ENCODE assay signal across 2 cellular contexts in genomic region chr9:111831371-111832108, GRCh38.
TF ChIP-seq lines count a peak whose summit lies in the region.

No MANE protein-coding gene starts in this region.

TF ChIP-seq in GM23338, 12 proteins besides CTCF, POLR2A, EP300 and RAD21 (continued from another document):
- TF ChIP-seq, protein P1, sequence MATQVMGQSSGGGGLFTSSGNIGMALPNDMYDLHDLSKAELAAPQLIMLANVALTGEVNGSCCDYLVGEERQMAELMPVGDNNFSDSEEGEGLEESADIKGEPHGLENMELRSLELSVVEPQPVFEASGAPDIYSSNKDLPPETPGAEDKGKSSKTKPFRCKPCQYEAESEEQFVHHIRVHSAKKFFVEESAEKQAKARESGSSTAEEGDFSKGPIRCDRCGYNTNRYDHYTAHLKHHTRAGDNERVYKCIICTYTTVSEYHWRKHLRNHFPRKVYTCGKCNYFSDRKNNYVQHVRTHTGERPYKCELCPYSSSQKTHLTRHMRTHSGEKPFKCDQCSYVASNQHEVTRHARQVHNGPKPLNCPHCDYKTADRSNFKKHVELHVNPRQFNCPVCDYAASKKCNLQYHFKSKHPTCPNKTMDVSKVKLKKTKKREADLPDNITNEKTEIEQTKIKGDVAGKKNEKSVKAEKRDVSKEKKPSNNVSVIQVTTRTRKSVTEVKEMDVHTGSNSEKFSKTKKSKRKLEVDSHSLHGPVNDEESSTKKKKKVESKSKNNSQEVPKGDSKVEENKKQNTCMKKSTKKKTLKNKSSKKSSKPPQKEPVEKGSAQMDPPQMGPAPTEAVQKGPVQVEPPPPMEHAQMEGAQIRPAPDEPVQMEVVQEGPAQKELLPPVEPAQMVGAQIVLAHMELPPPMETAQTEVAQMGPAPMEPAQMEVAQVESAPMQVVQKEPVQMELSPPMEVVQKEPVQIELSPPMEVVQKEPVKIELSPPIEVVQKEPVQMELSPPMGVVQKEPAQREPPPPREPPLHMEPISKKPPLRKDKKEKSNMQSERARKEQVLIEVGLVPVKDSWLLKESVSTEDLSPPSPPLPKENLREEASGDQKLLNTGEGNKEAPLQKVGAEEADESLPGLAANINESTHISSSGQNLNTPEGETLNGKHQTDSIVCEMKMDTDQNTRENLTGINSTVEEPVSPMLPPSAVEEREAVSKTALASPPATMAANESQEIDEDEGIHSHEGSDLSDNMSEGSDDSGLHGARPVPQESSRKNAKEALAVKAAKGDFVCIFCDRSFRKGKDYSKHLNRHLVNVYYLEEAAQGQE (IDR thresholded peaks at IDR 0.05; ENCODE audit: unreplicated experiment): no peak
- no peak for TF ChIP-seq POLR2AphosphoS5 (IDR thresholded peaks at IDR 0.05; ENCODE audit: low read depth)
- TF ChIP-seq, protein P2, sequence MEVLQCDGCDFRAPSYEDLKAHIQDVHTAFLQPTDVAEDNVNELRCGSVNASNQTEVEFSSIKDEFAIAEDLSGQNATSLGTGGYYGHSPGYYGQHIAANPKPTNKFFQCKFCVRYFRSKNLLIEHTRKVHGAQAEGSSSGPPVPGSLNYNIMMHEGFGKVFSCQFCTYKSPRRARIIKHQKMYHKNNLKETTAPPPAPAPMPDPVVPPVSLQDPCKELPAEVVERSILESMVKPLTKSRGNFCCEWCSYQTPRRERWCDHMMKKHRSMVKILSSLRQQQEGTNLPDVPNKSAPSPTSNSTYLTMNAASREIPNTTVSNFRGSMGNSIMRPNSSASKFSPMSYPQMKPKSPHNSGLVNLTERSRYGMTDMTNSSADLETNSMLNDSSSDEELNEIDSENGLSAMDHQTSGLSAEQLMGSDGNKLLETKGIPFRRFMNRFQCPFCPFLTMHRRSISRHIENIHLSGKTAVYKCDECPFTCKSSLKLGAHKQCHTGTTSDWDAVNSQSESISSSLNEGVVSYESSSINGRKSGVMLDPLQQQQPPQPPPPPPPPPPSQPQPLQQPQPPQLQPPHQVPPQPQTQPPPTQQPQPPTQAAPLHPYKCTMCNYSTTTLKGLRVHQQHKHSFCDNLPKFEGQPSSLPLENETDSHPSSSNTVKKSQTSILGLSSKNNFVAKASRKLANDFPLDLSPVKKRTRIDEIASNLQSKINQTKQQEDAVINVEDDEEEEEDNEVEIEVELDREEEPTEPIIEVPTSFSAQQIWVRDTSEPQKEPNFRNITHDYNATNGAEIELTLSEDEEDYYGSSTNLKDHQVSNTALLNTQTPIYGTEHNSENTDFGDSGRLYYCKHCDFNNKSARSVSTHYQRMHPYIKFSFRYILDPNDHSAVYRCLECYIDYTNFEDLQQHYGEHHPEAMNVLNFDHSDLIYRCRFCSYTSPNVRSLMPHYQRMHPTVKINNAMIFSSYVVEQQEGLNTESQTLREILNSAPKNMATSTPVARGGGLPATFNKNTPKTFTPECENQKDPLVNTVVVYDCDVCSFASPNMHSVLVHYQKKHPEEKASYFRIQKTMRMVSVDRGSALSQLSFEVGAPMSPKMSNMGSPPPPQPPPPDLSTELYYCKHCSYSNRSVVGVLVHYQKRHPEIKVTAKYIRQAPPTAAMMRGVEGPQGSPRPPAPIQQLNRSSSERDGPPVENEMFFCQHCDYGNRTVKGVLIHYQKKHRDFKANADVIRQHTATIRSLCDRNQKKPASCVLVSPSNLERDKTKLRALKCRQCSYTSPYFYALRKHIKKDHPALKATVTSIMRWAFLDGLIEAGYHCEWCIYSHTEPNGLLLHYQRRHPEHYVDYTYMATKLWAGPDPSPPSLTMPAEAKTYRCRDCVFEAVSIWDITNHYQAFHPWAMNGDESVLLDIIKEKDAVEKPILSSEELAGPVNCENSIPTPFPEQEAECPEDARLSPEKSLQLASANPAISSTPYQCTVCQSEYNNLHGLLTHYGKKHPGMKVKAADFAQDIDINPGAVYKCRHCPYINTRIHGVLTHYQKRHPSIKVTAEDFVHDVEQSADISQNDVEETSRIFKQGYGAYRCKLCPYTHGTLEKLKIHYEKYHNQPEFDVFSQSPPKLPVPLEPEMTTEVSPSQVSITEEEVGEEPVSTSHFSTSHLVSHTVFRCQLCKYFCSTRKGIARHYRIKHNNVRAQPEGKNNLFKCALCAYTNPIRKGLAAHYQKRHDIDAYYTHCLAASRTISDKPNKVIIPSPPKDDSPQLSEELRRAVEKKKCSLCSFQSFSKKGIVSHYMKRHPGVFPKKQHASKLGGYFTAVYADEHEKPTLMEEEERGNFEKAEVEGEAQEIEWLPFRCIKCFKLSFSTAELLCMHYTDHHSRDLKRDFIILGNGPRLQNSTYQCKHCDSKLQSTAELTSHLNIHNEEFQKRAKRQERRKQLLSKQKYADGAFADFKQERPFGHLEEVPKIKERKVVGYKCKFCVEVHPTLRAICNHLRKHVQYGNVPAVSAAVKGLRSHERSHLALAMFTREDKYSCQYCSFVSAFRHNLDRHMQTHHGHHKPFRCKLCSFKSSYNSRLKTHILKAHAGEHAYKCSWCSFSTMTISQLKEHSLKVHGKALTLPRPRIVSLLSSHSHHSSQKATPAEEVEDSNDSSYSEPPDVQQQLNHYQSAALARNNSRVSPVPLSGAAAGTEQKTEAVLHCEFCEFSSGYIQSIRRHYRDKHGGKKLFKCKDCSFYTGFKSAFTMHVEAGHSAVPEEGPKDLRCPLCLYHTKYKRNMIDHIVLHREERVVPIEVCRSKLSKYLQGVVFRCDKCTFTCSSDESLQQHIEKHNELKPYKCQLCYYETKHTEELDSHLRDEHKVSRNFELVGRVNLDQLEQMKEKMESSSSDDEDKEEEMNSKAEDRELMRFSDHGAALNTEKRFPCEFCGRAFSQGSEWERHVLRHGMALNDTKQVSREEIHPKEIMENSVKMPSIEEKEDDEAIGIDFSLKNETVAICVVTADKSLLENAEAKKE (CRISPR knock-in tag; IDR thresholded peaks at IDR 0.05): no peak
- TF ChIP-seq ZNF331 (CRISPR knock-in tag; IDR thresholded peaks at IDR 0.05; ENCODE audit: low read depth): no peak
- no peak for TF ChIP-seq STAT1 (IDR thresholded peaks at IDR 0.05; ENCODE audit: unreplicated experiment)
- TF ChIP-seq EZH2 (IDR thresholded peaks at IDR 0.05; ENCODE audit: low read depth, unreplicated experiment): no peak
- TF ChIP-seq ZNF114 (CRISPR knock-in tag; IDR thresholded peaks at IDR 0.05): no peak

TF ChIP-seq in WTC11, 78 proteins besides CTCF, POLR2A, EP300 and RAD21 (continued from another document):
- TF ChIP-seq, protein P3, sequence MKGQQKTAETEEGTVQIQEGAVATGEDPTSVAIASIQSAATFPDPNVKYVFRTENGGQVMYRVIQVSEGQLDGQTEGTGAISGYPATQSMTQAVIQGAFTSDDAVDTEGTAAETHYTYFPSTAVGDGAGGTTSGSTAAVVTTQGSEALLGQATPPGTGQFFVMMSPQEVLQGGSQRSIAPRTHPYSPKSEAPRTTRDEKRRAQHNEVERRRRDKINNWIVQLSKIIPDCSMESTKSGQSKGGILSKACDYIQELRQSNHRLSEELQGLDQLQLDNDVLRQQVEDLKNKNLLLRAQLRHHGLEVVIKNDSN (CRISPR knock-in tag; IDR thresholded peaks at IDR 0.05): no peak
